In genomic region chr3:49120096-49120437, GRCh38 we compare ENCODE assay signal across 8 cellular contexts. TPM values are rescaled to one million over a fixed set of nuclear protein-coding genes. Genes with fewer than 3 reads are reported as not detected.
DNase-seq lines count a peak whose midpoint lies in the region; ATAC-seq and TF ChIP-seq lines count a peak whose summit lies in the region.

No MANE protein-coding gene starts in this region.

- H3K4me1 ChIP-seq in sigmoid colon: peaks cover 0 to 30% (median 23%) of the 10 kb centered on the region in 4 donors

- CTCF ChIA-PET in activated CD8-positive, alpha-beta T cell treated with anti-CD3 and anti-CD28 coated beads for 36 hours (lab: Charles Lee): interaction anchor here (1.0 to 2.0 kb wide), 3 partner anchors 16 to 98 kb away, joined by 3 to 16 read pairs (median 4); partner anchors contain the start of genes NDUFAF3, QARS1 and QRICH1

- H3K4me3 ChIP-seq in sigmoid colon: peak overlapping the region; percentile 90 to 96 (median 94)

- H3K9me3 ChIP-seq in sigmoid colon: no peaks in the 10 kb centered on the region

- ATAC-seq in Right ventricle myocardium inferior (peak; percentile 3), HG02870 (IDR thresholded peaks at IDR 0.05; ENCODE audit: unreplicated experiment) (no peak)
- ATAC-seq in activated CD8-positive, alpha-beta T cell treated with anti-CD3 and anti-CD28 coated beads for 36 hours: peak; percentile 6

- no peaks in the 10 kb centered on the region for H3K27me3 ChIP-seq in sigmoid colon

- H3K27ac ChIP-seq in sigmoid colon: peak overlapping the region; percentile 93 to 98 (median 94)

- intact Hi-C loops in Right ventricle myocardium inferior (cut with DNase I) (no loop called here), cardiac septum (cut with DNase I) (loop anchor here (2.0 kb wide), 2 partner anchors 15 to 47 kb away; partner anchors contain the start of genes CCDC71 and QARS1), sigmoid colon (cut with DNase I) (loop anchor here (2.0 kb wide), 1 partner anchor 27 kb away; no protein-coding TSS in a partner anchor)
- intact Hi-C loops in activated CD8-positive, alpha-beta T cell treated with anti-CD3 and anti-CD28 coated beads for 36 hours (cut with micrococcal nuclease): no loop called here

- peaks cover 68 to 80% (median 73%) of the 10 kb centered on the region in 4 donors for H3K36me3 ChIP-seq in sigmoid colon

- H3K4me3 Mint-ChIP-seq in activated CD8-positive, alpha-beta T cell treated with anti-CD3 and anti-CD28 coated beads for 36 hours: peak overlapping the region; percentile 87
- peak overlapping the region; percentile 93 for H3K4me3 Mint-ChIP-seq in glutamatergic neuron (ENCODE audit: unreplicated experiment)

- no peaks in the 10 kb centered on the region for H3K27me3 Mint-ChIP-seq in activated CD8-positive, alpha-beta T cell treated with anti-CD3 and anti-CD28 coated beads for 36 hours
- peaks cover 13% of the 10 kb centered on the region for H3K27me3 Mint-ChIP-seq in glutamatergic neuron (ENCODE audit: unreplicated experiment)

- no peak for TF ChIP-seq CTCF in activated CD8-positive, alpha-beta T cell treated with anti-CD3 and anti-CD28 coated beads for 36 hours (IDR thresholded peaks at IDR 0.05)
- no peak for TF ChIP-seq CTCF in glutamatergic neuron (IDR thresholded peaks at IDR 0.05; ENCODE audit: partially characterized antibody, unreplicated experiment)
- peak in 1 of 4 experiments; percentile 5 for TF ChIP-seq CTCF in sigmoid colon (IDR thresholded peaks at IDR 0.05)

- no peak for TF ChIP-seq EP300 in sigmoid colon (IDR thresholded peaks at IDR 0.05)

- H3K4me1 Mint-ChIP-seq in activated CD8-positive, alpha-beta T cell treated with anti-CD3 and anti-CD28 coated beads for 36 hours (ENCODE audit: low read depth): peaks cover 20% of the 10 kb centered on the region
- H3K4me1 Mint-ChIP-seq in glutamatergic neuron (ENCODE audit: low read depth, unreplicated experiment): no peaks in the 10 kb centered on the region

- 0% methylated on average over 9 of the region's 9 CpGs for WGBS in sigmoid colon, 2 donors

- H3K9me3 Mint-ChIP-seq in activated CD8-positive, alpha-beta T cell treated with anti-CD3 and anti-CD28 coated beads for 36 hours: no peaks in the 10 kb centered on the region
- H3K9me3 Mint-ChIP-seq in glutamatergic neuron (ENCODE audit: unreplicated experiment): peaks cover 4% of the 10 kb centered on the region

- DNase-seq in Right ventricle myocardium inferior (ENCODE audit: missing footprints): no peak
- DNase-seq in cardiac septum (ENCODE audit: low spot score): no peak
- peak; percentile 20 for DNase-seq in activated CD8-positive, alpha-beta T cell treated with anti-CD3 and anti-CD28 coated beads for 36 hours
- DNase-seq in glutamatergic neuron: no peak
- DNase-seq in sigmoid colon: no peak
- no peak for DNase-seq in nucleus accumbens (lab: John Stamatoyannopoulos, UW)
- no peak for DNase-seq in NCI-H526 treated with DMSO at 0.1 percent for 48 hours (lab: John Stamatoyannopoulos, UW)

- peaks cover 21% of the 10 kb centered on the region for H3K36me3 Mint-ChIP-seq in activated CD8-positive, alpha-beta T cell treated with anti-CD3 and anti-CD28 coated beads for 36 hours (ENCODE audit: low read depth)
- no peaks in the 10 kb centered on the region for H3K36me3 Mint-ChIP-seq in glutamatergic neuron (ENCODE audit: unreplicated experiment)

- peak overlapping the region; percentile 93 for H3K27ac Mint-ChIP-seq in activated CD8-positive, alpha-beta T cell treated with anti-CD3 and anti-CD28 coated beads for 36 hours
- H3K27ac Mint-ChIP-seq in glutamatergic neuron (ENCODE audit: unreplicated experiment): peak overlapping the region; percentile 85

- POLR2A ChIA-PET in activated CD8-positive, alpha-beta T cell treated with anti-CD3 and anti-CD28 coated beads for 36 hours (lab: Charles Lee): interaction anchor here (1.0 to 2.6 kb wide), 9 partner anchors 9 to 113 kb away, joined by 3 to 29 read pairs (median 6); partner anchors contain the start of genes NDUFAF3, QRICH1 and WDR6

- no peak for TF ChIP-seq POLR2A in sigmoid colon (IDR thresholded peaks at IDR 0.05)

RNA-seq across cellular contexts. Expression of gene USP19, which starts 0.6 kb away (rescaled TPM):
- 54.0 TPM for total RNA-seq in Right ventricle myocardium inferior
- 58.5 TPM for total RNA-seq in cardiac septum
- total RNA-seq in activated CD8-positive, alpha-beta T cell treated with anti-CD3 and anti-CD28 coated beads for 36 hours: 10 to 100 TPM; 41.0 to 41.6 TPM
- 83.1 TPM for total RNA-seq in glutamatergic neuron (ENCODE audit: unreplicated experiment)
- total RNA-seq in sigmoid colon: 10 to 100 TPM; 48.2 to 98.4 (median 55.7) TPM
- polyA plus RNA-seq in sigmoid colon: 10 to 100 TPM; 22.2 to 33.8 (median 27.3) TPM

RNA-seq across cellular contexts. Expression of gene LAMB2, which starts 12.8 kb away (rescaled TPM):
- total RNA-seq in Right ventricle myocardium inferior (543 TPM), cardiac septum (788 TPM), glutamatergic neuron (ENCODE audit: unreplicated experiment) (16.6 TPM), sigmoid colon (100 to 1,000 TPM; 252 to 612 (median 330) TPM)
- not detected for total RNA-seq in activated CD8-positive, alpha-beta T cell treated with anti-CD3 and anti-CD28 coated beads for 36 hours
- polyA plus RNA-seq in sigmoid colon: 10 to 100 TPM; 10.2 to 85.0 (median 26.6) TPM

RNA-seq across cellular contexts. Expression of gene QARS1, which starts 15.5 kb away (rescaled TPM):
- total RNA-seq in Right ventricle myocardium inferior (207 TPM), cardiac septum (149 TPM), glutamatergic neuron (ENCODE audit: unreplicated experiment) (266 TPM), sigmoid colon (100 to 1,000 TPM; 158 to 262 (median 202) TPM)
- total RNA-seq in activated CD8-positive, alpha-beta T cell treated with anti-CD3 and anti-CD28 coated beads for 36 hours: 100 to 1,000 TPM; 270 to 282 TPM
- 100 to 1,000 TPM; 243 to 363 (median 245) TPM for polyA plus RNA-seq in sigmoid colon

RNA-seq across cellular contexts. Expression of gene QRICH1, which starts 26.2 kb away (rescaled TPM):
- 52.9 TPM for total RNA-seq in Right ventricle myocardium inferior
- 54.5 TPM for total RNA-seq in cardiac septum
- 100 to 1,000 TPM; 107 to 112 TPM for total RNA-seq in activated CD8-positive, alpha-beta T cell treated with anti-CD3 and anti-CD28 coated beads for 36 hours
- 135 TPM for total RNA-seq in glutamatergic neuron (ENCODE audit: unreplicated experiment)
- 100 to 1,000 TPM in 2 of 4 donors, 10 to 100 TPM in 2; 68.4 to 255 (median 135) TPM for total RNA-seq in sigmoid colon
- polyA plus RNA-seq in sigmoid colon: 10 to 100 TPM; 16.8 to 43.1 (median 18.0) TPM

RNA-seq across cellular contexts. Expression of gene CCDC71, which starts 46.1 kb away (rescaled TPM):
- total RNA-seq in Right ventricle myocardium inferior (9.4 TPM), cardiac septum (11.4 TPM), glutamatergic neuron (ENCODE audit: unreplicated experiment) (22.1 TPM), sigmoid colon (10 to 100 TPM; 12.5 to 27.3 (median 16.4) TPM)
- 10 to 100 TPM; 18.1 to 18.7 TPM for total RNA-seq in activated CD8-positive, alpha-beta T cell treated with anti-CD3 and anti-CD28 coated beads for 36 hours
- 10 to 100 TPM; 13.4 to 23.0 (median 15.6) TPM for polyA plus RNA-seq in sigmoid colon

Comparison
In these comparisons a context has a peak if more than half of its experiments do, and no peak if none do; other contexts are left out.
1. intact Hi-C loops: an anchor here in cardiac septum (2.0 kb wide) and sigmoid colon (2.0 kb wide); none called in Right ventricle myocardium inferior and activated CD8-positive, alpha-beta T cell treated with anti-CD3 and anti-CD28 coated beads for 36 hours.
2. RNA of gene LAMB2, which starts 12.8 kb away (total RNA-seq): 788 TPM in cardiac septum (single experiment), 543 TPM in Right ventricle myocardium inferior (single experiment), 252 to 612 TPM in sigmoid colon and 16.6 TPM in glutamatergic neuron (single experiment); not detected in activated CD8-positive, alpha-beta T cell treated with anti-CD3 and anti-CD28 coated beads for 36 hours; every median in the first group is over 10 times any median in the second.